ENCODE assay signal across 35 cellular contexts in genomic region chr10:51993475-51993874, GRCh38.
"Had no signal": no experiment of that assay in that cellular context is flagged by ENCODE, and none has a peak within 500 bp of the region (broad histone marks: within the 10 kb centered on the region; RNA-seq: fewer than 3 reads in every experiment).

No MANE protein-coding gene starts in this region.

- H3K9me3 ChIP-seq: MG63 had no signal

- DNase-seq: Karpas-422, Kasumi-1, MG63, MM.1S, MV-4-11, NCI-H1048, NCI-H1092, NCI-H1092 treated with DMSO at 0.1 percent for 48 hours, NCI-H1105, NCI-H1105 treated with DMSO at 0.1 percent for 48 hours, NCI-H1417, NCI-H1417 treated with DMSO at 0.1 percent for 48 hours, NCI-H1436, NCI-H1436 treated with DMSO at 0.1 percent for 48 hours, NCI-H146, NCI-H1694, NCI-H1694 treated with DMSO at 0.1 percent for 48 hours, NCI-H187, NCI-H187 treated with DMSO at 0.1 percent for 48 hours, NCI-H1930, NCI-H2029, NCI-H2029 treated with DMSO at 0.1 percent for 48 hours, NCI-H2081, NCI-H2081 treated with DMSO at 0.1 percent for 48 hours, NCI-H2107, NCI-H2171, NCI-H2171 treated with DMSO at 0.1 percent for 48 hours, NCI-H2227 treated with DMSO at 0.1 percent for 48 hours, NCI-H226, NCI-H345, NCI-H446, NCI-H446 treated with DMSO at 0.1 percent for 48 hours, NCI-H510A, NCI-H510A treated with DMSO at 0.1 percent for 48 hours had no signal

- H3K9ac ChIP-seq: KMS-11 had no signal

- H3K27me3 ChIP-seq: MG63 had no signal

- H3K4me3 ChIP-seq: MG63 had no signal

- H3K36me3 ChIP-seq: MG63 had no signal

- H3K27ac ChIP-seq: KMS-11 had no signal

- H3K4me2 ChIP-seq: KMS-11 had no signal
